ENCODE assay signal across 8 cellular contexts in genomic region chr3:149936812-149937230, GRCh38. TPM values are rescaled to one million over a fixed set of nuclear protein-coding genes. Genes with fewer than 3 reads are reported as not detected.
DNase-seq lines count a peak whose midpoint lies in the region; ATAC-seq lines count a peak whose summit lies in the region.

No MANE protein-coding gene starts in this region.

- H3K79me2 ChIP-seq in GM23248 (ENCODE audit: insufficient read depth): peaks cover 6% of the 10 kb centered on the region; the same call in 1 of the 2 replicates

- H3K4me3 Mint-ChIP-seq in central memory CD8-positive, alpha-beta T cell: no peak overlapping the region
- H3K4me3 Mint-ChIP-seq in stimulated activated effector memory CD8-positive, alpha-beta T cell treated with anti-CD3 and anti-CD28 coated beads, Interleukin-12 subunit alpha, Interleukin-12 subunit beta, amount 100 ng/mL, for 72 hours: no peak overlapping the region

- H3K27ac Mint-ChIP-seq in central memory CD8-positive, alpha-beta T cell (ENCODE audit: low read depth): peak overlapping the region; percentile 39
- no peak overlapping the region for H3K27ac Mint-ChIP-seq in stimulated activated effector memory CD8-positive, alpha-beta T cell treated with anti-CD3 and anti-CD28 coated beads, Interleukin-12 subunit alpha, Interleukin-12 subunit beta, amount 100 ng/mL, for 72 hours

- H3K4me1 ChIP-seq in GM23248 (ENCODE audit: insufficient read depth): peaks cover 39% of the 10 kb centered on the region

- H3K9me3 Mint-ChIP-seq in central memory CD8-positive, alpha-beta T cell: no peaks in the 10 kb centered on the region
- H3K9me3 Mint-ChIP-seq in stimulated activated effector memory CD8-positive, alpha-beta T cell treated with anti-CD3 and anti-CD28 coated beads, Interleukin-12 subunit alpha, Interleukin-12 subunit beta, amount 100 ng/mL, for 72 hours: no peaks in the 10 kb centered on the region

- no peak overlapping the region for H3K27ac ChIP-seq in GM23248

- DNase-seq in EH (ENCODE audit: low read depth) (peak; percentile 71), GM23248 (peak; percentile 68), NCI-H146 treated with DMSO at 0.1 percent for 48 hours (lab: John Stamatoyannopoulos, UW; ENCODE audit: unreplicated experiment) (peak; percentile 27), T-helper 9 cell (peak; percentile 22), left lobe of liver (ENCODE audit: low spot score) (peak; percentile 57)
- peak in 1 of 2 donors; percentile 18 for DNase-seq in central memory CD8-positive, alpha-beta T cell (ENCODE audit: low spot score in 2 of 2)
- peak; percentile 21 to 62 for DNase-seq in stimulated activated effector memory CD8-positive, alpha-beta T cell treated with anti-CD3 and anti-CD28 coated beads, Interleukin-12 subunit alpha, Interleukin-12 subunit beta, amount 100 ng/mL, for 72 hours (ENCODE audit: low spot score in 2 of 2)

- 41 to 51% methylated on average over 7 of the region's 7 CpGs for WGBS in GM23248 (ENCODE audit: low coverage in 1 of 2, low lambda C conversion rate in 2 of 2, missing lambda C conversion rate in 2 of 2), 2 experiments

- H3K4me2 ChIP-seq in GM23248 (ENCODE audit: unreplicated experiment): no peak overlapping the region

- no peaks in the 10 kb centered on the region for H3K27me3 ChIP-seq in GM23248 (replicated peaks; ENCODE audit: insufficient read depth)

- no peak overlapping the region for H3K9ac ChIP-seq in GM23248

- H3F3A ChIP-seq in GM23248 (ENCODE audit: insufficient read depth): peaks cover 34% of the 10 kb centered on the region

- H3K36me3 ChIP-seq in GM23248 (ENCODE audit: low read depth): no peaks in the 10 kb centered on the region

- H4K20me1 ChIP-seq in GM23248 (ENCODE audit: insufficient read depth): no peaks in the 10 kb centered on the region

- H3K36me3 Mint-ChIP-seq in central memory CD8-positive, alpha-beta T cell (ENCODE audit: insufficient read depth): peaks cover 2% of the 10 kb centered on the region
- peaks cover 19% of the 10 kb centered on the region for H3K36me3 Mint-ChIP-seq in stimulated activated effector memory CD8-positive, alpha-beta T cell treated with anti-CD3 and anti-CD28 coated beads, Interleukin-12 subunit alpha, Interleukin-12 subunit beta, amount 100 ng/mL, for 72 hours

- no peak overlapping the region for H3K4me3 ChIP-seq in GM23248

- in situ Hi-C loops in GM23248 (cut with MboI): no loop called here

- no peak for ATAC-seq in central memory CD8-positive, alpha-beta T cell (replicated peaks; ENCODE audit: extremely low read depth, poor library complexity, severe bottlenecking)
- ATAC-seq in left lobe of liver (peak; percentile 90), HG02840 (IDR thresholded peaks at IDR 0.05; ENCODE audit: low FRiP score, unreplicated experiment) (no peak)
- ATAC-seq in stimulated activated effector memory CD8-positive, alpha-beta T cell treated with anti-CD3 and anti-CD28 coated beads, Interleukin-12 subunit alpha, Interleukin-12 subunit beta, amount 100 ng/mL, for 72 hours: peak; percentile 65

- no peaks in the 10 kb centered on the region for H3K9me2 ChIP-seq in GM23248 (ENCODE audit: insufficient read depth)

- H3K4me1 Mint-ChIP-seq in central memory CD8-positive, alpha-beta T cell: peaks cover 16% of the 10 kb centered on the region
- H3K4me1 Mint-ChIP-seq in stimulated activated effector memory CD8-positive, alpha-beta T cell treated with anti-CD3 and anti-CD28 coated beads, Interleukin-12 subunit alpha, Interleukin-12 subunit beta, amount 100 ng/mL, for 72 hours: peaks cover 30% of the 10 kb centered on the region

- H3K27me3 Mint-ChIP-seq in central memory CD8-positive, alpha-beta T cell: no peaks in the 10 kb centered on the region

- H3K9me3 ChIP-seq in GM23248 (ENCODE audit: low read depth): no peaks in the 10 kb centered on the region

- H2AFZ ChIP-seq in GM23248: no peak overlapping the region

RNA-seq across cellular contexts. Expression of gene PFN2, which starts 33.9 kb away (rescaled TPM):
- total RNA-seq in GM23248 (2014; rRNA removed; shearing (Covaris generic)): 174 and 224 TPM in 2 replicates
- 246 and 253 TPM in 2 replicates for polyA plus RNA-seq in GM23248 (2016; fragmentation: Nextera tagmentation; extraction: Ambion mirVana)
- 7.5 TPM for total RNA-seq in left lobe of liver

Comparison
In these comparisons a context has a peak if more than half of its experiments do, and no peak if none do; other contexts are left out.
1. ATAC-seq: peak in left lobe of liver (single experiment) and stimulated activated effector memory CD8-positive, alpha-beta T cell treated with anti-CD3 and anti-CD28 coated beads, Interleukin-12 subunit alpha, Interleukin-12 subunit beta, amount 100 ng/mL, for 72 hours (single experiment); none in central memory CD8-positive, alpha-beta T cell (single experiment) and HG02840 (single experiment).
2. RNA of gene PFN2, which starts 33.9 kb away (total RNA-seq): 174 to 224 TPM in GM23248; 7.5 TPM in left lobe of liver (single experiment); every median in the first group is over 10 times any median in the second.